In the genomic region with DNA sequence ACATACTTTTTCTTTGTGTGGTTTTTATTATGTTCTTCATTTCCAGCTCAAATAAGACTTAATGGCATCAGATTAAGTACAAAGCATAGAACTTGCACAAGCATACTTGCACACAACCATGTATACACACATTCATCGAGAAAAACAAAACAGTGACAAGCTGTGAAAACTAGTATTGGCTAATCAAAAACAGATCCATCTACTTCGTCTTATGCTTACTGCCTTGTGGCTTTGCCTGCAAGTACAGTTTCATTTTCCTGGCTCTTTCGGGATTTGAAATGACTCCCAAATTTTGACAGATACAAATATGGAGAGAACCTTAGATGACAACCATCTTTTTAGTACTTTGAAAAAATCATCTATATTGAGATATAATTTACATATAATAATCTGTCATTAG, we compare ENCODE assay signal across 1 cellular context.
TF ChIP-seq lines count a peak whose summit lies in the region.

No MANE protein-coding gene starts in this region.

TF ChIP-seq in HepG2, 621 proteins besides CTCF, POLR2A, EP300 and RAD21 (continued from another document):
- TF ChIP-seq ZNF282 (IDR thresholded peaks at IDR 0.05; ENCODE audit: partially characterized antibody) (no peak), ZNF549 (CRISPR knock-in tag; IDR thresholded peaks at IDR 0.05) (no peak), TAF15 (IDR thresholded peaks at IDR 0.05; ENCODE audit: low read depth, low read length, poor library complexity, severe bottlenecking) (no peak), TAF1 (CRISPR knock-in tag; IDR thresholded peaks at IDR 0.05) (no peak), ATM (IDR thresholded peaks at IDR 0.05; ENCODE audit: borderline replicate concordance) (no peak), MYC (CRISPR knock-in tag; IDR thresholded peaks at IDR 0.05; ENCODE audit: borderline replicate concordance) (no peak), SP5 (CRISPR knock-in tag; IDR thresholded peaks at IDR 0.05; ENCODE audit: borderline replicate concordance, low read depth) (no peak), ELF1 (CRISPR knock-in tag; IDR thresholded peaks at IDR 0.05) (no peak), GABPB1 (CRISPR knock-in tag; IDR thresholded peaks at IDR 0.05) (no peak)
- TF ChIP-seq, protein P1, sequence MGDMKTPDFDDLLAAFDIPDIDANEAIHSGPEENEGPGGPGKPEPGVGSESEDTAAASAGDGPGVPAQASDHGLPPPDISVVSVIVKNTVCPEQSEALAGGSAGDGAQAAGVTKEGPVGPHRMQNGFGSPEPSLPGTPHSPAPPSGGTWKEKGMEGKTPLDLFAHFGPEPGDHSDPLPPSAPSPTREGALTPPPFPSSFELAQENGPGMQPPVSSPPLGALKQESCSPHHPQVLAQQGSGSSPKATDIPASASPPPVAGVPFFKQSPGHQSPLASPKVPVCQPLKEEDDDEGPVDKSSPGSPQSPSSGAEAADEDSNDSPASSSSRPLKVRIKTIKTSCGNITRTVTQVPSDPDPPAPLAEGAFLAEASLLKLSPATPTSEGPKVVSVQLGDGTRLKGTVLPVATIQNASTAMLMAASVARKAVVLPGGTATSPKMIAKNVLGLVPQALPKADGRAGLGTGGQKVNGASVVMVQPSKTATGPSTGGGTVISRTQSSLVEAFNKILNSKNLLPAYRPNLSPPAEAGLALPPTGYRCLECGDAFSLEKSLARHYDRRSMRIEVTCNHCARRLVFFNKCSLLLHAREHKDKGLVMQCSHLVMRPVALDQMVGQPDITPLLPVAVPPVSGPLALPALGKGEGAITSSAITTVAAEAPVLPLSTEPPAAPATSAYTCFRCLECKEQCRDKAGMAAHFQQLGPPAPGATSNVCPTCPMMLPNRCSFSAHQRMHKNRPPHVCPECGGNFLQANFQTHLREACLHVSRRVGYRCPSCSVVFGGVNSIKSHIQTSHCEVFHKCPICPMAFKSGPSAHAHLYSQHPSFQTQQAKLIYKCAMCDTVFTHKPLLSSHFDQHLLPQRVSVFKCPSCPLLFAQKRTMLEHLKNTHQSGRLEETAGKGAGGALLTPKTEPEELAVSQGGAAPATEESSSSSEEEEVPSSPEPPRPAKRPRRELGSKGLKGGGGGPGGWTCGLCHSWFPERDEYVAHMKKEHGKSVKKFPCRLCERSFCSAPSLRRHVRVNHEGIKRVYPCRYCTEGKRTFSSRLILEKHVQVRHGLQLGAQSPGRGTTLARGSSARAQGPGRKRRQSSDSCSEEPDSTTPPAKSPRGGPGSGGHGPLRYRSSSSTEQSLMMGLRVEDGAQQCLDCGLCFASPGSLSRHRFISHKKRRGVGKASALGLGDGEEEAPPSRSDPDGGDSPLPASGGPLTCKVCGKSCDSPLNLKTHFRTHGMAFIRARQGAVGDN (CRISPR knock-in tag; IDR thresholded peaks at IDR 0.05), result no peak
